Comparison of ENCODE assay signal across 9 cellular contexts in genomic region chr7:32893225-32893560, GRCh38. TPM values are rescaled to one million over a fixed set of nuclear protein-coding genes. Genes with fewer than 3 reads are reported as not detected.
DNase-seq lines count a peak whose midpoint lies in the region; ATAC-seq, FAIRE-seq and TF ChIP-seq lines count a peak whose summit lies in the region.
"Had no signal": no experiment of that assay in that cellular context is flagged by ENCODE, and none has a peak within 500 bp of the region (broad histone marks: within the 10 kb centered on the region; RNA-seq: fewer than 3 reads in every experiment).

No MANE protein-coding gene starts in this region.

- H4K20me1 ChIP-seq in HepG2 (ENCODE audit: insufficient read depth, low read length) = peaks cover 13% of the 10 kb centered on the region

- H3K27me3 ChIP-seq in HepG2 (ENCODE audit: control insufficient read depth in 1 of 2, insufficient read depth in 2 of 2, low read length in 2 of 2) (no peaks in the 10 kb centered on the region), right lobe of liver (no peaks in the 10 kb centered on the region), muscle layer of duodenum (ENCODE audit: low read depth, low read length) (no peaks in the 10 kb centered on the region), vagina (no peaks in the 10 kb centered on the region)

- no peaks in the 10 kb centered on the region for H3K9me3 ChIP-seq in HepG2 (ENCODE audit: low read length)
- no peaks in the 10 kb centered on the region for H3K9me3 ChIP-seq in right lobe of liver
- no peaks in the 10 kb centered on the region for H3K9me3 ChIP-seq in muscle layer of duodenum (ENCODE audit: control insufficient read depth in 1 of 2, low read length in 2 of 2)
- no peaks in the 10 kb centered on the region for H3K9me3 ChIP-seq in vagina

- no TSS peak for BruUV-seq in HepG2 (replicated peaks; lab: Mats Ljungman, UMichigan)

- peak overlapping the region; percentile 77 for H3K4me2 ChIP-seq in HepG2 (ENCODE audit: low read depth, low read length)

- in situ Hi-C loops in HepG2 (cut with HindIII; ENCODE audit: extremely low pct_ligation_motif_present, low pct_unique_long_range_greater_than_20kb) = no loop called here

- no peak for DNase-seq in HepG2 (ENCODE audit: low spot score)
- DNase-seq in right lobe of liver = no peak
- DNase-seq in amniotic epithelial cell (ENCODE audit: low read depth) = peak; percentile 45
- DNase-seq in vagina (ENCODE audit: extremely low spot score in 2 of 2) = no peak
- DNase-seq in SHP77 treated with DMSO at 0.1 percent for 48 hours (lab: John Stamatoyannopoulos, UW) = no peak
- no peak for DNase-seq in NCI-H69 (lab: John Stamatoyannopoulos, UW)
- no peak for DNase-seq in NCI-H1417 (lab: John Stamatoyannopoulos, UW)

- TF ChIP-seq CTCF in HepG2 (CRISPR knock-in tag; IDR thresholded peaks at IDR 0.05) (no peak), right lobe of liver (IDR thresholded peaks at IDR 0.05) (no peak), vagina (IDR thresholded peaks at IDR 0.05) (no peak)

- TF ChIP-seq EP300 in HepG2 (IDR thresholded peaks at IDR 0.05; ENCODE audit: low read depth in 2 of 2, low read length in 2 of 2) (no peak), HepG2 (CRISPR knock-in tag; IDR thresholded peaks at IDR 0.05; ENCODE audit: borderline replicate concordance) (no peak)

- peak overlapping the region; percentile 82 for H2AFZ ChIP-seq in HepG2 (ENCODE audit: low read length)

- H3K4me3 ChIP-seq in HepG2 (replicated peaks in 1 of 3; ENCODE audit: insufficient read depth in 1 of 3, low read depth in 2 of 3, low read length in 3 of 3) (peak overlapping the region; percentile 65 to 80 (median 70); a peak in 5 of 6 replicates), right lobe of liver (no peak overlapping the region), muscle layer of duodenum (ENCODE audit: low read depth in 1 of 2, low read length in 2 of 2) (peak overlapping the region in 1 of 2 donors; percentile 70), vagina (no peak overlapping the region)

- CTCF ChIA-PET in HepG2 (lab: Yijun Ruan, JAX; ENCODE audit: low intra/inter-chr PET ratio, low total read pairs) = no interaction called here

- intact Hi-C loops in HepG2 (cut with micrococcal nuclease; ENCODE audit: unreplicated experiment) (loop anchor here (2.0 to 10.0 kb wide), 4 partner anchors 48 to 214 kb away; partner anchors contain the start of gene RP9), right lobe of liver (cut with DNase I) (no loop called here), vagina (cut with DNase I) (loop anchor here (5.0 kb wide), 1 partner anchor 396 kb away; the partner anchor contains the start of gene AVL9)

- POLR2A ChIA-PET in HepG2 (lab: Yijun Ruan, JAX) = interaction anchor here (0.9 to 2.0 kb wide), 4 partner anchors 11 to 170 kb away, joined by 3 to 7 read pairs (median 4); partner anchors contain the start of genes FKBP9 and NT5C3A

- no peak for TF ChIP-seq RAD21 in HepG2 (CRISPR knock-in tag; IDR thresholded peaks at IDR 0.05)

- peaks cover 40% of the 10 kb centered on the region for H3K4me1 ChIP-seq in HepG2 (ENCODE audit: insufficient read depth, low read length)
- peaks cover 0 to 24% (median 3%) of the 10 kb centered on the region in 4 donors for H3K4me1 ChIP-seq in right lobe of liver
- peaks cover 8 to 35% of the 10 kb centered on the region in 2 donors for H3K4me1 ChIP-seq in muscle layer of duodenum (ENCODE audit: control insufficient read depth in 1 of 2, insufficient read depth in 2 of 2, low read length in 2 of 2)
- peaks cover 27% of the 10 kb centered on the region for H3K4me1 ChIP-seq in vagina

- 12% methylated on average over 4 of the region's 4 CpGs for WGBS in HepG2 (ENCODE audit: low lambda C conversion rate)
- WGBS in right lobe of liver (ENCODE audit: insufficient coverage, low coverage, low lambda C conversion rate, missing lambda C conversion rate) = 60% methylated on average over 4 of the region's 4 CpGs

- no peaks in the 10 kb centered on the region for H3K36me3 ChIP-seq in HepG2 (replicated peaks in 1 of 2; ENCODE audit: control insufficient read depth in 1 of 2, insufficient read depth in 2 of 2, low read length in 2 of 2)
- H3K36me3 ChIP-seq in right lobe of liver = no peaks in the 10 kb centered on the region
- H3K36me3 ChIP-seq in muscle layer of duodenum (ENCODE audit: control insufficient read depth in 1 of 2, insufficient read depth in 2 of 2, low read length in 2 of 2) = peaks cover 0 to 19% of the 10 kb centered on the region in 2 donors
- no peaks in the 10 kb centered on the region for H3K36me3 ChIP-seq in vagina

- ATAC-seq in HepG2 (no peak), right lobe of liver (no peak)

- H3K79me2 ChIP-seq in HepG2 (ENCODE audit: insufficient read depth, low read length) = peaks cover 36% of the 10 kb centered on the region

- no peak for TF ChIP-seq POLR2A in HepG2 (IDR thresholded peaks at IDR 0.05; ENCODE audit: insufficient read depth in 1 of 2, low read depth in 2 of 2, low read length in 2 of 2)
- TF ChIP-seq POLR2A in right lobe of liver (IDR thresholded peaks at IDR 0.05) = no peak
- no peak for TF ChIP-seq POLR2A in vagina (IDR thresholded peaks at IDR 0.05)

- peak overlapping the region; percentile 81 for H3K9ac ChIP-seq in HepG2 (ENCODE audit: insufficient read depth, low read depth, low read length)

- H3K27ac ChIP-seq in HepG2 (ENCODE audit: extremely low read length, insufficient read depth, low read length) (peak overlapping the region; percentile 86), right lobe of liver (peak overlapping the region in 1 of 3 donors; percentile 96), muscle layer of duodenum (ENCODE audit: low read length) (peak overlapping the region; percentile 97), vagina (peak overlapping the region; percentile 99)

- no peak for FAIRE-seq in HepG2 (lab: Jason Lieb, UNC)
- FAIRE-seq: G401.6 had no signal

TF ChIP-seq in HepG2, 621 proteins besides CTCF, POLR2A, EP300 and RAD21:
- no peak for TF ChIP-seq ZFY (CRISPR knock-in tag; IDR thresholded peaks at IDR 0.05)
- no peak for TF ChIP-seq HNRNPH1 (optimal IDR thresholded peaks at IDR 0.05; ENCODE audit: low read depth, low read length)
- TF ChIP-seq FOXP1 (IDR thresholded peaks at IDR 0.05) = no peak
- 0 out of 2 replicates have a peak, but pooled peaks have one; percentile 1 for TF ChIP-seq FOXP1 (CRISPR knock-in tag; IDR thresholded peaks at IDR 0.05)

RNA-seq across cellular contexts. Expression of gene KBTBD2, which starts 1.6 kb away (rescaled TPM):
- 25.2 and 33.6 TPM in 2 replicates for total RNA-seq in HepG2 (2016; rRNA removed; fragmentation: Illumina TruSeq; extraction: Trizol)
- 7.9 and 13.5 TPM in 2 replicates for total RNA-seq in HepG2 (2016; cell fraction: cytosol; rRNA removed; fragmentation: Illumina TruSeq; extraction: Trizol; ENCODE audit: low read depth)
- 25.6 and 31.4 TPM in 2 replicates for total RNA-seq in HepG2 (2016; cell fraction: insoluble cytoplasmic fraction; rRNA removed; fragmentation: Illumina TruSeq; extraction: Trizol)
- 18.4 and 19.0 TPM in 2 replicates for total RNA-seq in HepG2 (2016; cell fraction: membrane; rRNA removed; fragmentation: Illumina TruSeq; extraction: Trizol)
- 25.8 and 27.2 TPM in 2 replicates for total RNA-seq in HepG2 (2016; cell fraction: nucleus; rRNA removed; fragmentation: Illumina TruSeq; extraction: Trizol)
- polyA plus RNA-seq in HepG2 (2011; rRNA removed) = 20.1 and 24.0 TPM in 2 replicates
- polyA plus RNA-seq in HepG2 (2011; cell fraction: cytosol; rRNA removed) = 10.9 and 15.6 TPM in 2 replicates
- polyA plus RNA-seq in HepG2 (2011; cell fraction: nucleus; rRNA removed) = 19.7 and 19.8 TPM in 2 replicates
- 28.6 and 34.5 TPM in 2 replicates for polyA plus RNA-seq in HepG2 (2012)
- 4.4 and 4.5 TPM in 2 replicates for polyA plus RNA-seq in HepG2 (2016; cell fraction: cytosol; fragmentation: Illumina TruSeq; extraction: Trizol; ENCODE audit: low read depth)
- polyA plus RNA-seq in HepG2 (2016; cell fraction: insoluble cytoplasmic fraction; fragmentation: Illumina TruSeq; extraction: Trizol; ENCODE audit: low read depth) = 19.2 and 21.5 TPM in 2 replicates
- polyA plus RNA-seq in HepG2 (2016; cell fraction: membrane; fragmentation: Illumina TruSeq; extraction: Trizol; ENCODE audit: low read depth) = 8.7 and 9.9 TPM in 2 replicates
- polyA plus RNA-seq in HepG2 (2016; cell fraction: nucleus; fragmentation: Illumina TruSeq; extraction: Trizol; ENCODE audit: insufficient read depth, low read depth) = 29.1 and 29.9 TPM in 2 replicates
- 16.4 and 17.8 TPM in 2 replicates for polyA minus RNA-seq in HepG2 (2011; rRNA and poly(A)+ RNA removed; ENCODE audit: low replicate concordance)
- 30.3 and 34.7 TPM in 2 replicates for polyA minus RNA-seq in HepG2 (2011; cell fraction: cytosol; rRNA and poly(A)+ RNA removed)
- 64.3 and 71.3 TPM in 2 replicates for polyA minus RNA-seq in HepG2 (2011; cell fraction: nucleus; rRNA and poly(A)+ RNA removed)
- total RNA-seq in right lobe of liver = 10 to 100 TPM in 4 of 6 experiments, 1 to 10 TPM in 2; 7.0 to 14.5 (median 10.5) TPM
- total RNA-seq in vagina = 30.0 TPM

Comparison
In these comparisons a context has a peak if more than half of its experiments do, and no peak if none do; other contexts are left out.
1. H3K4me3 ChIP-seq: peak in HepG2 (3 of 3); none in right lobe of liver (0 of 3) and vagina (0 of 2).
2. intact Hi-C loops: an anchor here in HepG2 (2.0 to 10.0 kb wide) and vagina (5.0 kb wide); none called in right lobe of liver.